9 cellular contexts compared by ENCODE assay signal in genomic region chr3:120908803-120909601, GRCh38. TPM values are rescaled to one million over a fixed set of nuclear protein-coding genes. Genes with fewer than 3 reads are reported as not detected.
DNase-seq lines count a peak whose midpoint lies in the region; ATAC-seq and TF ChIP-seq lines count a peak whose summit lies in the region.
"Had no signal": no experiment of that assay in that cellular context is flagged by ENCODE, and none has a peak within 500 bp of the region (broad histone marks: within the 10 kb centered on the region; RNA-seq: fewer than 3 reads in every experiment).

No MANE protein-coding gene starts in this region.

- no peaks in the 10 kb centered on the region for H3K36me3 Mint-ChIP-seq in activated T-cell treated with anti-CD3 and anti-CD28 coated beads, Interleukin-2, amount 50 U/mL, for 24 hours (ENCODE audit: low read depth)
- peaks cover 0 to 10% (median 0%) of the 10 kb centered on the region in 3 donors for H3K36me3 Mint-ChIP-seq in immature natural killer cell

- H3K27me3 Mint-ChIP-seq in activated T-cell treated with anti-CD3 and anti-CD28 coated beads, Interleukin-2, amount 50 U/mL, for 24 hours, result peaks cover 64% of the 10 kb centered on the region
- peaks cover 22 to 31% (median 26%) of the 10 kb centered on the region in 3 donors for H3K27me3 Mint-ChIP-seq in immature natural killer cell (ENCODE audit: low read depth in 3 of 3)

- H3K4me1 ChIP-seq in thoracic aorta (ENCODE audit: control insufficient read depth in 1 of 2, low read depth in 2 of 2), result peaks cover 5 to 16% of the 10 kb centered on the region in 2 donors
- H3K4me1 ChIP-seq: foreskin keratinocyte had no signal

- H3K27me3 ChIP-seq in thoracic aorta (replicated peaks; ENCODE audit: insufficient read depth), result no peaks in the 10 kb centered on the region

- ATAC-seq in thoracic aorta (ENCODE audit: insufficient number of reproducible peaks, low FRiP score, low read depth), result no peak
- ATAC-seq in GM18861 (IDR thresholded peaks at IDR 0.05; ENCODE audit: unreplicated experiment), result no peak
- ATAC-seq in GM21447 (IDR thresholded peaks at IDR 0.05; ENCODE audit: unreplicated experiment), result no peak

- no peak overlapping the region for H3K27ac Mint-ChIP-seq in activated T-cell treated with anti-CD3 and anti-CD28 coated beads, Interleukin-2, amount 50 U/mL, for 24 hours
- H3K27ac Mint-ChIP-seq in immature natural killer cell, result no peak overlapping the region

- H3K4me3 Mint-ChIP-seq in activated T-cell treated with anti-CD3 and anti-CD28 coated beads, Interleukin-2, amount 50 U/mL, for 24 hours, result peak overlapping the region; percentile 58
- peak overlapping the region; percentile 28 to 56 (median 33) for H3K4me3 Mint-ChIP-seq in immature natural killer cell

- no peaks in the 10 kb centered on the region for H3K9me3 ChIP-seq in thoracic aorta

- peaks cover 18% of the 10 kb centered on the region for H3K4me1 Mint-ChIP-seq in activated T-cell treated with anti-CD3 and anti-CD28 coated beads, Interleukin-2, amount 50 U/mL, for 24 hours (ENCODE audit: low read depth)
- H3K4me1 Mint-ChIP-seq in immature natural killer cell, result peaks cover 14 to 24% of the 10 kb centered on the region in 2 donors

- no peaks in the 10 kb centered on the region for H3K36me3 ChIP-seq in thoracic aorta

- TF ChIP-seq CTCF in VCaP (conservative IDR thresholded peaks at IDR 0.05) (no peak), thoracic aorta (IDR thresholded peaks at IDR 0.05) (no peak)

- H3K9me3 Mint-ChIP-seq in activated T-cell treated with anti-CD3 and anti-CD28 coated beads, Interleukin-2, amount 50 U/mL, for 24 hours, result no peaks in the 10 kb centered on the region
- H3K9me3 Mint-ChIP-seq in immature natural killer cell, result peaks cover 2 to 37% (median 19%) of the 10 kb centered on the region in 6 donors

- peak overlapping the region; percentile 72 for H3K4me3 ChIP-seq in thoracic aorta

- DNase-seq in activated T-cell treated with anti-CD3 and anti-CD28 coated beads, Interleukin-2, amount 50 U/mL, for 24 hours, result no peak
- no peak for DNase-seq in activated T-cell treated with anti-CD3 and anti-CD28 coated beads, Interleukin-2, amount 50 U/mL, for 48 hours
- no peak for DNase-seq in immature natural killer cell
- no peak for DNase-seq in thoracic aorta (ENCODE audit: low spot score)
- no peak for DNase-seq in NOMO-1 (lab: John Stamatoyannopoulos, UW; ENCODE audit: unreplicated experiment in 2 of 2)

- peak overlapping the region; percentile 82 for H3K27ac ChIP-seq in VCaP
- no peak overlapping the region for H3K27ac ChIP-seq in thoracic aorta
- H3K27ac ChIP-seq: foreskin keratinocyte had no signal

RNA-seq across cellular contexts. Expression of gene STXBP5L, which starts 1.0 kb away (rescaled TPM):
- not detected for polyA plus RNA-seq in immature natural killer cell
- under 1 TPM in 1 of 2 donors, not detected in 1; 0.07 TPM for total RNA-seq in thoracic aorta
- total RNA-seq: foreskin keratinocyte had no signal
- polyA plus RNA-seq: foreskin keratinocyte had no signal
